ENCODE assay signal across 23 cellular contexts in the genomic region with DNA sequence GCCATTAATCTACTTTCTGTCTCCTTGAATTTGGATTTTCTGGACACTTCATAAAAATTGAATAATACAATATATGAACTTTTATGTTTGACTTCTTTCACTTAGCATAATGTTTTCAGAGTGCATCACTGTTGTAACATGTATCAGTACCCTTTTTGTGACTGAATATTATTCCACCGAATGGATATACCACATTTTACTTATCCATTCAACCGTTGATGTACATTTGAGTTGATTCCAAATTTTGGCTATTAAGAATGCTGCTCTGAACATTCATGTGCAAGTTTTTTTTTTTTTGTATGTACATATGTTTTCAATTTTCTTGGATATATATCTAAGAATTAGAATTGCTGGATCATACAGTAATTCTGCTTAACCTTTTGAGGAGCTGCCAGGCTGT.
"Had no signal": no experiment of that assay in that cellular context is flagged by ENCODE, and none has a peak within 500 bp of the region (broad histone marks: within the 10 kb centered on the region; RNA-seq: fewer than 3 reads in every experiment).

No MANE protein-coding gene starts in this region.

- H3K27ac Mint-ChIP-seq: IgD-negative memory B cell had no signal

- DNase-seq: KBM-7, MV-4-11, NCI-H1048, NCI-H1105 treated with DMSO at 0.1 percent for 48 hours, NCI-H1417 treated with DMSO at 0.1 percent for 48 hours, NCI-H146, NCI-H1694 treated with DMSO at 0.1 percent for 48 hours, NCI-H1930, NCI-H2081, NCI-H2107, NCI-H2171, NCI-H226, NCI-H446, NCI-H510A, NCI-H524 treated with DMSO at 0.1 percent for 48 hours, NCI-H69, NCI-H774, SHP77 had no signal

- H3K27ac ChIP-seq: HL-60, RWPE1 had no signal

- FAIRE-seq: HTR-8/SVneo had no signal

- H3K27me3 Mint-ChIP-seq: IgD-negative memory B cell had no signal

- ATAC-seq: Panc1 had no signal

- H3K4me1 Mint-ChIP-seq: IgD-negative memory B cell had no signal
